In genomic region chr10:132885451-132886210, GRCh38 we compare ENCODE assay signal across 29 cellular contexts. TPM values are rescaled to one million over a fixed set of nuclear protein-coding genes. Genes with fewer than 3 reads are reported as not detected.
DNase-seq lines count a peak whose midpoint lies in the region; ATAC-seq and TF ChIP-seq lines count a peak whose summit lies in the region.
"Had no signal": no experiment of that assay in that cellular context is flagged by ENCODE, and none has a peak within 500 bp of the region (broad histone marks: within the 10 kb centered on the region; RNA-seq: fewer than 3 reads in every experiment).

No MANE protein-coding gene starts in this region.

- H3K36me3 ChIP-seq in aorta (ENCODE audit: control insufficient read depth in 1 of 2, insufficient read depth in 2 of 2, low read length in 1 of 2): no peaks in the 10 kb centered on the region
- H3K36me3 ChIP-seq: colonic mucosa had no signal

- H3K9me3 ChIP-seq in aorta (ENCODE audit: control insufficient read depth, low read length): no peaks in the 10 kb centered on the region
- H3K9me3 ChIP-seq: colonic mucosa had no signal

- peaks cover 76% of the 10 kb centered on the region for H3K27me3 Mint-ChIP-seq in Calu3 (ENCODE audit: unreplicated experiment)

- H3K27me3 ChIP-seq in aorta (ENCODE audit: control insufficient read depth in 1 of 2, insufficient read depth in 2 of 2, low read length in 1 of 2): no peaks in the 10 kb centered on the region
- H3K27me3 ChIP-seq: colonic mucosa had no signal

- BruUV-seq in Calu3 (replicated peaks; lab: Mats Ljungman, UMichigan): no TSS peak

- 84 to 85% methylated on average over 25 to 31 of the region's 31 CpGs for WGBS in aorta, 2 donors

- ATAC-seq in left cardiac atrium (no peak), aorta (ENCODE audit: low FRiP score) (no peak)

- CTCF ChIA-PET in Calu3 (lab: Charles Lee): interaction anchor here (1.6 kb wide), 1 partner anchor 13 kb away, joined by 3 read pairs; no protein-coding TSS in a partner anchor

- intact Hi-C loops in left cardiac atrium (cut with DNase I) (no loop called here), cardiac septum (cut with DNase I) (no loop called here), posterior vena cava (cut with DNase I) (no loop called here), aorta (cut with DNase I) (no loop called here), Calu3 (cut with micrococcal nuclease; ENCODE audit: unreplicated experiment) (loop anchor here (2.0 kb wide), 1 partner anchor 231 kb away; no protein-coding TSS in a partner anchor)

- H3K4me1 ChIP-seq in aorta (ENCODE audit: control insufficient read depth in 1 of 2, insufficient read depth in 2 of 2, low read length in 2 of 2): no peaks in the 10 kb centered on the region
- H3K4me1 ChIP-seq: colonic mucosa had no signal

- no peaks in the 10 kb centered on the region for H3K36me3 Mint-ChIP-seq in Calu3 (ENCODE audit: insufficient read depth, unreplicated experiment)
- H3K36me3 Mint-ChIP-seq: activated naive CD8-positive, alpha-beta T cell treated with anti-CD3 and anti-CD28 coated beads for 36 hours; mesothelial cell of epicardium had no signal

- no peaks in the 10 kb centered on the region for H3K4me1 Mint-ChIP-seq in Calu3 (ENCODE audit: low read depth, unreplicated experiment)
- H3K4me1 Mint-ChIP-seq: activated naive CD8-positive, alpha-beta T cell treated with anti-CD3 and anti-CD28 coated beads for 36 hours; naive B cell had no signal

- no peak overlapping the region for H3K27ac Mint-ChIP-seq in Calu3 (ENCODE audit: unreplicated experiment)
- H3K27ac Mint-ChIP-seq: activated CD8-positive, alpha-beta T cell treated with anti-CD3 and anti-CD28 coated beads, Interleukin-2, amount 10 ng/mL, durations not matched to agents 7 days and 5 days; activated naive CD8-positive, alpha-beta T cell treated with anti-CD3 and anti-CD28 coated beads for 36 hours; activated T-helper 2 cell treated with anti-CD3 and anti-CD28 coated beads, Interferon-gamma antibody, Interleukin-2, Interleukin-4, amounts not matched to agents 10 μg/mL and 5 μg/mL and 100 μg/mL, durations not matched to agents 14 hours and 24 hours and 36 hours; mesothelial cell of epicardium; naive B cell had no signal

- H3K4me3 ChIP-seq in aorta (ENCODE audit: low read length in 2 of 2): no peak overlapping the region
- H3K4me3 ChIP-seq: colonic mucosa, PC-9, skin epidermis had no signal

- no peaks in the 10 kb centered on the region for H3K9me3 Mint-ChIP-seq in Calu3 (ENCODE audit: low read depth, unreplicated experiment)
- H3K9me3 Mint-ChIP-seq: activated T-helper 2 cell treated with anti-CD3 and anti-CD28 coated beads, Interferon-gamma antibody, Interleukin-2, Interleukin-4, amounts not matched to agents 10 μg/mL and 5 μg/mL and 100 μg/mL, durations not matched to agents 14 hours and 24 hours and 36 hours; mesothelial cell of epicardium had no signal

- DNase-seq in left cardiac atrium (peak; percentile 14), cardiac septum (ENCODE audit: low spot score) (no peak), islet precursor cell (peak; percentile 38), posterior vena cava (ENCODE audit: low spot score) (peak; percentile 81), aorta (peak; percentile 32 to 67), cerebellar nuclear complex (lab: John Stamatoyannopoulos, UW) (no peak), ureter (ENCODE audit: low spot score) (no peak), Calu3 (no peak)
- DNase-seq: ACHN; activated CD8-positive, alpha-beta T cell treated with anti-CD3 and anti-CD28 coated beads, Interleukin-2, amount 10 ng/mL, durations not matched to agents 7 days and 5 days; activated naive CD8-positive, alpha-beta T cell treated with anti-CD3 and anti-CD28 coated beads for 36 hours; anterior cingulate cortex; colonic mucosa; DMS153; effector CD8-positive, alpha-beta T cell; hippocampal formation; IMR-90; MV-4-11; naive B cell; NCI-H2081; NCI-H226; NCI-H526 treated with DMSO at 0.1 percent for 48 hours; nucleus accumbens; PC-9; SIG-M5; stimulated activated naive CD4-positive, alpha-beta T cell treated with Interleukin-2 at 50 U/mL for 16 hours had no signal

- no peak overlapping the region for H3K27ac ChIP-seq in aorta (ENCODE audit: low read depth in 1 of 2, low read length in 2 of 2)
- H3K27ac ChIP-seq: colonic mucosa, PC-9, skin epidermis had no signal

- no peak overlapping the region for H3K4me3 Mint-ChIP-seq in Calu3 (ENCODE audit: low read depth, unreplicated experiment)
- H3K4me3 Mint-ChIP-seq: activated CD8-positive, alpha-beta T cell treated with anti-CD3 and anti-CD28 coated beads, Interleukin-2, amount 10 ng/mL, durations not matched to agents 7 days and 5 days; activated naive CD8-positive, alpha-beta T cell treated with anti-CD3 and anti-CD28 coated beads for 36 hours; mesothelial cell of epicardium; naive B cell had no signal

- no peak for TF ChIP-seq CTCF in Calu3 (IDR thresholded peaks at IDR 0.05; ENCODE audit: unreplicated experiment)

RNA-seq across cellular contexts. Expression of gene CFAP46, which starts 56.7 kb away (rescaled TPM):
- total RNA-seq in left cardiac atrium: 1 to 10 TPM; 1.2 to 1.7 TPM
- 0.94 TPM for total RNA-seq in cardiac septum
- total RNA-seq in posterior vena cava: under 1 TPM; 0.14 to 0.81 TPM
- under 1 TPM in 1 of 2 donors, not detected in 1; 0.42 TPM for total RNA-seq in aorta
- not detected for polyA plus RNA-seq in aorta
- total RNA-seq in ureter: 1.7 TPM
- total RNA-seq in Calu3 (2022): not detected in 2 replicates
- total RNA-seq: activated CD8-positive, alpha-beta T cell treated with anti-CD3 and anti-CD28 coated beads, Interleukin-2, amount 10 ng/mL, durations not matched to agents 7 days and 5 days; activated T-helper 2 cell treated with anti-CD3 and anti-CD28 coated beads, Interferon-gamma antibody, Interleukin-2, Interleukin-4, amounts not matched to agents 10 μg/mL and 5 μg/mL and 100 μg/mL, durations not matched to agents 14 hours and 24 hours and 36 hours; PC-9 had no signal

Comparison
In these comparisons a context has a peak if more than half of its experiments do, and no peak if none do; other contexts are left out.
1. DNase-seq: peak in left cardiac atrium (single experiment), islet precursor cell (single experiment), posterior vena cava (single experiment) and aorta (2 of 2); none in cardiac septum (single experiment), cerebellar nuclear complex (0 of 2), ureter (single experiment) and Calu3 (single experiment).